11 cellular contexts compared by ENCODE assay signal in the genomic region with DNA sequence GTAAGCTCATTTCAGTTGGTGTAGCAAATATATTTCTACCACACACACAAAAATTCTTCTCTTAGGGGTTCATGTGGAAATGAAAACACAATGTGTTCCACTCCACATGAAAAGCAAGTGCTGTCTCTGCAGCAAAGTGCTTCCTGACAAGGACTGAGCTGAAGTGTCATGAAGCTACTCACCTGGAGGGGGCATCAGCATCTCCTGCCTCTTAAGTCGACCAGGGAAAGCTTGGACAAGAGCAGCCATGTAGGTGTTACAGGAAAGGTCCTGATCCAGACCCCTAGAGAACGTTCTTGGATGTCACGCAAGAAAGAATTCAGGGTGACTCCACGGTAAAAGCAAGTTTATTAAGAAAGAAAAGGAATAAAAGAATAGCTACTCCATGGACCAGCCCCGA.
DNase-seq lines count a peak whose midpoint lies in the region; ATAC-seq and TF ChIP-seq lines count a peak whose summit lies in the region.
"Had no signal": no experiment of that assay in that cellular context is flagged by ENCODE, and none has a peak within 500 bp of the region (broad histone marks: within the 10 kb centered on the region; RNA-seq: fewer than 3 reads in every experiment).

No MANE protein-coding gene starts in this region.

- intact Hi-C loops in MCF 10A (cut with micrococcal nuclease) (no loop called here), breast epithelium (cut with DNase I; ENCODE audit: low total_unique reads) (no loop called here), tibial artery (cut with DNase I; ENCODE audit: low total_unique reads) (no loop called here)

- no peaks in the 10 kb centered on the region for H3K9me3 ChIP-seq in breast epithelium
- H3K9me3 ChIP-seq in tibial artery = no peaks in the 10 kb centered on the region
- H3K9me3 ChIP-seq: SJSA1 had no signal

- no peak overlapping the region for H3K4me3 Mint-ChIP-seq in MCF 10A (ENCODE audit: unreplicated experiment)
- no peak overlapping the region for H3K4me3 Mint-ChIP-seq in progenitor cell of endocrine pancreas (ENCODE audit: low read depth)

- H4K20me1 ChIP-seq in KMS-11 (ENCODE audit: insufficient read depth) = no peaks in the 10 kb centered on the region

- ATAC-seq in GM19463 (IDR thresholded peaks at IDR 0.05; ENCODE audit: unreplicated experiment) (no peak), GM21528 (IDR thresholded peaks at IDR 0.05; ENCODE audit: low FRiP score, unreplicated experiment) (no peak)

- H3K4me3 ChIP-seq in breast epithelium (no peak overlapping the region), KMS-11 (IDR thresholded peaks at IDR 0.05; ENCODE audit: insufficient read depth, low read depth, low read length) (no peak overlapping the region), tibial artery (no peak overlapping the region)
- H3K4me3 ChIP-seq: SJSA1 had no signal

- H3K79me2 ChIP-seq in KMS-11 (ENCODE audit: insufficient read depth, low read depth) = no peaks in the 10 kb centered on the region

- H3K9me3 Mint-ChIP-seq in MCF 10A (ENCODE audit: unreplicated experiment) = no peaks in the 10 kb centered on the region
- no peaks in the 10 kb centered on the region for H3K9me3 Mint-ChIP-seq in progenitor cell of endocrine pancreas (ENCODE audit: low read depth)
- H3K9me3 Mint-ChIP-seq: activated naive CD4-positive, alpha-beta T cell treated with anti-CD3 and anti-CD28 coated beads, Interleukin-2, amount 50 U/mL, for 72 hours had no signal

- H3K27me3 Mint-ChIP-seq in MCF 10A (ENCODE audit: insufficient read depth, unreplicated experiment) = no peaks in the 10 kb centered on the region
- peaks cover 33% of the 10 kb centered on the region for H3K27me3 Mint-ChIP-seq in progenitor cell of endocrine pancreas

- H3K4me1 ChIP-seq in breast epithelium = no peaks in the 10 kb centered on the region
- H3K4me1 ChIP-seq in KMS-11 (ENCODE audit: low read depth, poor library complexity, severe bottlenecking) = no peaks in the 10 kb centered on the region
- no peaks in the 10 kb centered on the region for H3K4me1 ChIP-seq in tibial artery
- H3K4me1 ChIP-seq: SJSA1 had no signal

- POLR2A ChIA-PET in MCF 10A (lab: Yijun Ruan, JAX) = no interaction called here

- H3K9ac ChIP-seq in KMS-11 = no peak overlapping the region

- H3K27me3 ChIP-seq in breast epithelium (no peaks in the 10 kb centered on the region), KMS-11 (ENCODE audit: insufficient read depth, low read depth) (no peaks in the 10 kb centered on the region), tibial artery (no peaks in the 10 kb centered on the region)

- no peaks in the 10 kb centered on the region for H3K36me3 ChIP-seq in breast epithelium
- H3K36me3 ChIP-seq in KMS-11 (ENCODE audit: insufficient read depth) = no peaks in the 10 kb centered on the region
- no peaks in the 10 kb centered on the region for H3K36me3 ChIP-seq in tibial artery
- H3K36me3 ChIP-seq: SJSA1 had no signal

- H3K36me3 Mint-ChIP-seq in MCF 10A (ENCODE audit: insufficient read depth, unreplicated experiment) (no peaks in the 10 kb centered on the region), progenitor cell of endocrine pancreas (ENCODE audit: insufficient read depth) (no peaks in the 10 kb centered on the region)
- H3K36me3 Mint-ChIP-seq: activated naive CD4-positive, alpha-beta T cell treated with anti-CD3 and anti-CD28 coated beads, Interleukin-2, amount 50 U/mL, for 72 hours had no signal

- CTCF ChIA-PET in MCF 10A (lab: Yijun Ruan, JAX) = interaction anchor here (0.5 to 3.0 kb wide), 3 partner anchors 29 to 205 kb away, joined by 3 to 11 read pairs (median 4); no protein-coding TSS in a partner anchor

- no peak overlapping the region for H2AFZ ChIP-seq in KMS-11 (ENCODE audit: low read depth)

- no peak overlapping the region for H3K27ac Mint-ChIP-seq in MCF 10A (ENCODE audit: low read depth, unreplicated experiment)
- no peak overlapping the region for H3K27ac Mint-ChIP-seq in progenitor cell of endocrine pancreas
- H3K27ac Mint-ChIP-seq: activated naive CD4-positive, alpha-beta T cell treated with anti-CD3 and anti-CD28 coated beads, Interleukin-2, amount 50 U/mL, for 72 hours had no signal

- BruUV-seq in MCF 10A (replicated peaks; lab: Mats Ljungman, UMichigan) = no TSS peak

- H3K4me1 Mint-ChIP-seq in MCF 10A (ENCODE audit: insufficient read depth, unreplicated experiment) (no peaks in the 10 kb centered on the region), progenitor cell of endocrine pancreas (ENCODE audit: low read depth) (no peaks in the 10 kb centered on the region)

- H3K27ac ChIP-seq in breast epithelium = no peak overlapping the region
- H3K27ac ChIP-seq in KMS-11 = no peak overlapping the region
- H3K27ac ChIP-seq in tibial artery = no peak overlapping the region
- H3K27ac ChIP-seq: SJSA1 had no signal

- no peak overlapping the region for H3K4me2 ChIP-seq in KMS-11

- DNase-seq in MCF 10A (ENCODE audit: unreplicated experiment) (peak; percentile 36), breast epithelium (ENCODE audit: low spot score in 2 of 2) (no peak), amniotic epithelial cell (ENCODE audit: low read depth) (peak; percentile 1), progenitor cell of endocrine pancreas (ENCODE audit: low spot score, unreplicated experiment) (no peak), tibial artery (no peak)
- DNase-seq: DMS79 treated with DMSO at 0.1 percent for 48 hours had no signal

- no peak for TF ChIP-seq POLR2A in breast epithelium (IDR thresholded peaks at IDR 0.05)

- TF ChIP-seq CTCF in MCF 10A (IDR thresholded peaks at IDR 0.05; ENCODE audit: unreplicated experiment) (no peak), breast epithelium (IDR thresholded peaks at IDR 0.05) (no peak), KMS-11 (conservative IDR thresholded peaks at IDR 0.05; ENCODE audit: low read depth, low read length) (peak; percentile 59; the same call in 1 of the 2 replicates), progenitor cell of endocrine pancreas (IDR thresholded peaks at IDR 0.05; ENCODE audit: unreplicated experiment) (peak; percentile 31), tibial artery (IDR thresholded peaks at IDR 0.05) (no peak)

Comparison
In these comparisons a context has a peak if more than half of its experiments do, and no peak if none do; other contexts are left out.
1. DNase-seq: peak in MCF 10A (single experiment) and amniotic epithelial cell (single experiment); none in breast epithelium (0 of 2), progenitor cell of endocrine pancreas (single experiment) and tibial artery (0 of 2).
2. CTCF ChIP-seq: peak in KMS-11 (single experiment) and progenitor cell of endocrine pancreas (single experiment); none in MCF 10A (single experiment), breast epithelium (0 of 3) and tibial artery (0 of 2).